ENCODE assay signal across 16 cellular contexts in genomic region chr20:3821996-3822395, GRCh38. TPM values are rescaled to one million over a fixed set of nuclear protein-coding genes. Genes with fewer than 3 reads are reported as not detected.
DNase-seq lines count a peak whose midpoint lies in the region; ATAC-seq and TF ChIP-seq lines count a peak whose summit lies in the region.
"Had no signal": no experiment of that assay in that cellular context is flagged by ENCODE, and none has a peak within 500 bp of the region (broad histone marks: within the 10 kb centered on the region; RNA-seq: fewer than 3 reads in every experiment).

No MANE protein-coding gene starts in this region.

- peak overlapping the region; percentile 83 for H3K4me3 Mint-ChIP-seq in activated naive CD4-positive, alpha-beta T cell treated with anti-CD3 and anti-CD28 coated beads, Interleukin-2, amount 10 ng/mL, durations not matched to agents 7 days and 5 days
- H3K4me3 Mint-ChIP-seq in T-helper 17 cell, result peak overlapping the region; percentile 93
- peak overlapping the region; percentile 94 for H3K4me3 Mint-ChIP-seq in glutamatergic neuron (ENCODE audit: unreplicated experiment)
- peak overlapping the region; percentile 88 for H3K4me3 Mint-ChIP-seq in stimulated activated memory B cell treated with anti-CD40 and anti-IgM and Interleukin-4, amounts not matched to agents 10 μg/mL and 1 μg/mL and 100 μg/mL, for 72 hours

- no peaks in the 10 kb centered on the region for H3K27me3 Mint-ChIP-seq in activated naive CD4-positive, alpha-beta T cell treated with anti-CD3 and anti-CD28 coated beads, Interleukin-2, amount 10 ng/mL, durations not matched to agents 7 days and 5 days
- H3K27me3 Mint-ChIP-seq in T-helper 17 cell, result no peaks in the 10 kb centered on the region
- peaks cover 14% of the 10 kb centered on the region for H3K27me3 Mint-ChIP-seq in glutamatergic neuron (ENCODE audit: unreplicated experiment)
- no peaks in the 10 kb centered on the region for H3K27me3 Mint-ChIP-seq in stimulated activated memory B cell treated with anti-CD40 and anti-IgM and Interleukin-4, amounts not matched to agents 10 μg/mL and 1 μg/mL and 100 μg/mL, for 72 hours

- no peak for DNase-seq in activated naive CD4-positive, alpha-beta T cell treated with anti-CD3 and anti-CD28 coated beads, Interleukin-2, amount 10 ng/mL, durations not matched to agents 7 days and 5 days
- no peak for DNase-seq in activated naive CD4-positive, alpha-beta T cell treated with Interleukin-2 at 50 U/mL for 16 hours
- DNase-seq in T-helper 17 cell (no peak), glutamatergic neuron (no peak), HUDEP-2 (lab: John Stamatoyannopoulos, UW; ENCODE audit: unreplicated experiment in 76 of 76) (no peak), HuH-7.5 (ENCODE audit: low spot score) (no peak), pons (ENCODE audit: low spot score) (no peak)
- DNase-seq: activated CD8-positive, alpha-beta memory T cell treated with anti-CD3 and anti-CD28 coated beads, Interleukin-2, amount 50 U/mL, for 48 hours; brain microvascular endothelial cell; effector CD8-positive, alpha-beta T cell; foreskin keratinocyte; midbrain; stimulated activated CD4-positive, alpha-beta T cell treated with anti-CD3 and anti-CD28 coated beads, Interleukin-2, amount 100 ng/mL, for 24 hours had no signal

- no peak for TF ChIP-seq CTCF in glutamatergic neuron (IDR thresholded peaks at IDR 0.05; ENCODE audit: partially characterized antibody, unreplicated experiment)

- no peak for ATAC-seq in T-helper 17 cell
- ATAC-seq in stimulated activated memory B cell treated with anti-CD40 and anti-IgM and Interleukin-4, amounts not matched to agents 10 μg/mL and 1 μg/mL and 100 μg/mL, for 72 hours, result no peak
- ATAC-seq: foreskin keratinocyte, GM12878, K562 had no signal

- H3K9me3 Mint-ChIP-seq in activated naive CD4-positive, alpha-beta T cell treated with anti-CD3 and anti-CD28 coated beads, Interleukin-2, amount 10 ng/mL, durations not matched to agents 7 days and 5 days, result no peaks in the 10 kb centered on the region
- H3K9me3 Mint-ChIP-seq in glutamatergic neuron (ENCODE audit: unreplicated experiment), result peaks cover 12% of the 10 kb centered on the region
- no peaks in the 10 kb centered on the region for H3K9me3 Mint-ChIP-seq in stimulated activated memory B cell treated with anti-CD40 and anti-IgM and Interleukin-4, amounts not matched to agents 10 μg/mL and 1 μg/mL and 100 μg/mL, for 72 hours

- no peaks in the 10 kb centered on the region for H3K9me3 ChIP-seq in T-helper 17 cell (ENCODE audit: control insufficient read depth, low read length, poor library complexity, severe bottlenecking)

- H3K36me3 Mint-ChIP-seq in activated naive CD4-positive, alpha-beta T cell treated with anti-CD3 and anti-CD28 coated beads, Interleukin-2, amount 10 ng/mL, durations not matched to agents 7 days and 5 days, result peaks cover 22% of the 10 kb centered on the region
- H3K36me3 Mint-ChIP-seq in T-helper 17 cell (ENCODE audit: low read depth) (peaks cover 2% of the 10 kb centered on the region), glutamatergic neuron (ENCODE audit: unreplicated experiment) (no peaks in the 10 kb centered on the region)
- H3K36me3 Mint-ChIP-seq in stimulated activated memory B cell treated with anti-CD40 and anti-IgM and Interleukin-4, amounts not matched to agents 10 μg/mL and 1 μg/mL and 100 μg/mL, for 72 hours, result peaks cover 28% of the 10 kb centered on the region

- CTCF ChIA-PET in activated naive CD4-positive, alpha-beta T cell treated with anti-CD3 and anti-CD28 coated beads, Interleukin-2, amount 10 ng/mL, durations not matched to agents 7 days and 5 days (lab: Charles Lee), result interaction anchor here (3.6 kb wide), 1 partner anchor 33 kb away, joined by 18 read pairs; no protein-coding TSS in a partner anchor

- H3K27ac Mint-ChIP-seq in activated naive CD4-positive, alpha-beta T cell treated with anti-CD3 and anti-CD28 coated beads, Interleukin-2, amount 10 ng/mL, durations not matched to agents 7 days and 5 days, result peak overlapping the region; percentile 92
- H3K27ac Mint-ChIP-seq in T-helper 17 cell, result peak overlapping the region; percentile 96
- H3K27ac Mint-ChIP-seq in glutamatergic neuron (ENCODE audit: unreplicated experiment), result no peak overlapping the region
- H3K27ac Mint-ChIP-seq in stimulated activated memory B cell treated with anti-CD40 and anti-IgM and Interleukin-4, amounts not matched to agents 10 μg/mL and 1 μg/mL and 100 μg/mL, for 72 hours, result peak overlapping the region; percentile 98

- H3K4me1 Mint-ChIP-seq in activated naive CD4-positive, alpha-beta T cell treated with anti-CD3 and anti-CD28 coated beads, Interleukin-2, amount 10 ng/mL, durations not matched to agents 7 days and 5 days, result peaks cover 40% of the 10 kb centered on the region
- H3K4me1 Mint-ChIP-seq in T-helper 17 cell (peaks cover 14% of the 10 kb centered on the region), glutamatergic neuron (ENCODE audit: low read depth, unreplicated experiment) (peaks cover 12% of the 10 kb centered on the region)
- H3K4me1 Mint-ChIP-seq in stimulated activated memory B cell treated with anti-CD40 and anti-IgM and Interleukin-4, amounts not matched to agents 10 μg/mL and 1 μg/mL and 100 μg/mL, for 72 hours, result peaks cover 41% of the 10 kb centered on the region

RNA-seq across cellular contexts. Expression of gene AP5S1, which starts 1.6 kb away (rescaled TPM):
- 10 to 100 TPM; 11.3 to 11.9 TPM for total RNA-seq in T-helper 17 cell
- total RNA-seq in glutamatergic neuron (ENCODE audit: unreplicated experiment), result 8.1 TPM

RNA-seq across cellular contexts. Expression of gene MAVS, which starts 24.6 kb away (rescaled TPM):
- total RNA-seq in T-helper 17 cell, result 10 to 100 TPM; 20.1 to 21.1 TPM
- total RNA-seq in glutamatergic neuron (ENCODE audit: unreplicated experiment), result 25.8 TPM

RNA-seq across cellular contexts. Expression of gene CDC25B, which starts 25.9 kb away (rescaled TPM):
- total RNA-seq in T-helper 17 cell, result 100 to 1,000 TPM; 220 to 223 TPM
- total RNA-seq in glutamatergic neuron (ENCODE audit: unreplicated experiment), result 27.6 TPM

RNA-seq across cellular contexts. Expression of gene CENPB, which starts 35.5 kb away (rescaled TPM):
- total RNA-seq in T-helper 17 cell (10 to 100 TPM; 36.9 to 40.2 TPM), glutamatergic neuron (ENCODE audit: unreplicated experiment) (47.1 TPM)

RNA-seq across cellular contexts. Expression of gene SPEF1, which starts 40.7 kb away (rescaled TPM):
- total RNA-seq in T-helper 17 cell (under 1 TPM in 1 of 2 donors, not detected in 1; 0.18 TPM), glutamatergic neuron (ENCODE audit: unreplicated experiment) (0.22 TPM)
- total RNA-seq: GM12878, K562 had no signal
